In the genomic region with DNA sequence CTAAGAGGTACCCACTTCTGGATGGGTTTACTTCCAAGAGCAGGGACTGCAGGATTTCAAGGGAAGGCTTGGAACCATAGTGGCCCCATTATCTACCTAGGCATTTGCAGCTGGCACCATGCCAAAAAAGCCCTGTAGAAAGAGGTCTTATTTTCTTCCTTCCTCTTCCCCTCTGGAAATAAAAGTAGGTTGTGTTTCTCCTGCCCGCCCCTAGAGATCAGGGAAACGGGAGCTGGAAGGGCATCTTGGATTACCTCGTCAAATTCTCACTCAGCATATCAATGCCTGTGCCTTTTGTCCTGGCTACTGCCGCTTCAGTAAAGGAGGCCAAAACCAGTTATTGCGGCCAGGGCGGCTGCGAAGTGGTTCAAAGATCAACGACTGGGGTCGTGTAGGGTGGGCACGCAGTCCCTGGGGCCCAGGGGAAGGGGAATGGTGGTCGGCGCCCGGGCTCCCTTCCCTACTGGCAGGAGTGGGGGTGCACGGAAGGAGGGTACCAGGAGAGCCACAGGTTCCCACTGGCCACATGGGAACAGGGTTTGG, we compare ENCODE assay signal across 8 cellular contexts. TPM values are rescaled to one million over a fixed set of nuclear protein-coding genes. Genes with fewer than 3 reads are reported as not detected.
DNase-seq lines count a peak whose midpoint lies in the region; ATAC-seq and TF ChIP-seq lines count a peak whose summit lies in the region.

No MANE protein-coding gene starts in this region.

- no peak overlapping the region for H2AFZ ChIP-seq in osteoblast (ENCODE audit: low read length)

- H3K27ac ChIP-seq in osteoblast (ENCODE audit: low read depth, low read length), result no peak overlapping the region

- peaks cover 6% of the 10 kb centered on the region for H4K20me1 ChIP-seq in osteoblast (ENCODE audit: insufficient read depth, low read length)

- peak; percentile 70 for DNase-seq in DMS79 treated with DMSO at 0.1 percent for 48 hours (lab: John Stamatoyannopoulos, UW)
- peak; percentile 4 for DNase-seq in NCI-H128 (lab: John Stamatoyannopoulos, UW; ENCODE audit: unreplicated experiment)
- DNase-seq in osteoblast (ENCODE audit: insufficient read length, low spot score, missing footprints), result no peak
- DNase-seq in NCI-H345 treated with DMSO at 0.1 percent for 48 hours (lab: John Stamatoyannopoulos, UW; ENCODE audit: unreplicated experiment), result no peak

- H3K27me3 ChIP-seq in endocrine pancreas (ENCODE audit: control insufficient read depth, insufficient read depth, low read length) (no peaks in the 10 kb centered on the region), osteoblast (ENCODE audit: insufficient read depth, low read length) (peaks cover 14% of the 10 kb centered on the region)

- no peak for ATAC-seq in HG03442 (IDR thresholded peaks at IDR 0.05; ENCODE audit: unreplicated experiment)
- ATAC-seq in HG03039 (IDR thresholded peaks at IDR 0.05; ENCODE audit: unreplicated experiment), result no peak
- ATAC-seq in GM18861 (IDR thresholded peaks at IDR 0.05; ENCODE audit: unreplicated experiment), result no peak

- TF ChIP-seq CTCF in osteoblast (IDR thresholded peaks at IDR 0.05; ENCODE audit: extremely low read depth, low read depth, low read length), result no peak

- H3K9ac ChIP-seq in endocrine pancreas (ENCODE audit: control insufficient read depth, insufficient read depth, low read length), result peak overlapping the region; percentile 4

- no peaks in the 10 kb centered on the region for H3K79me2 ChIP-seq in osteoblast (ENCODE audit: insufficient read depth, low read length)

- no peaks in the 10 kb centered on the region for H3K9me3 ChIP-seq in endocrine pancreas (ENCODE audit: control insufficient read depth, low read length)
- H3K9me3 ChIP-seq in osteoblast (ENCODE audit: low read depth, low read length), result no peaks in the 10 kb centered on the region

- peak overlapping the region; percentile 83 for H3K4me2 ChIP-seq in osteoblast (ENCODE audit: insufficient read depth, low read length)

- H3K36me3 ChIP-seq in endocrine pancreas (ENCODE audit: control insufficient read depth, insufficient read depth, low read length), result no peaks in the 10 kb centered on the region
- H3K36me3 ChIP-seq in osteoblast (ENCODE audit: insufficient read depth, low read length), result no peaks in the 10 kb centered on the region

- peak overlapping the region; percentile 11 for H3K4me3 ChIP-seq in endocrine pancreas (ENCODE audit: control insufficient read depth, insufficient read depth, low read length)
- peak overlapping the region; percentile 74 for H3K4me3 ChIP-seq in osteoblast (ENCODE audit: insufficient read depth, low read length)

- H3K4me1 ChIP-seq in endocrine pancreas (ENCODE audit: control insufficient read depth, insufficient read depth, low read length) (no peaks in the 10 kb centered on the region), osteoblast (ENCODE audit: insufficient read depth, low read length) (peaks cover 10% of the 10 kb centered on the region)

RNA-seq across cellular contexts. Expression of a gene that starts 1.5 kb away (rescaled TPM):
- 9.4 and 11.9 TPM in 2 replicates for total RNA-seq in osteoblast

Comparison
In these comparisons a context has a peak if more than half of its experiments do, and no peak if none do; other contexts are left out.
1. DNase-seq: peak in DMS79 treated with DMSO at 0.1 percent for 48 hours (single experiment) and NCI-H128 (single experiment); none in osteoblast (single experiment) and NCI-H345 treated with DMSO at 0.1 percent for 48 hours (single experiment).